In genomic region chr2:37083873-37084792, GRCh38 we compare ENCODE assay signal across 8 cellular contexts. TPM values are rescaled to one million over a fixed set of nuclear protein-coding genes. Genes with fewer than 3 reads are reported as not detected.
DNase-seq lines count a peak whose midpoint lies in the region; ATAC-seq and TF ChIP-seq lines count a peak whose summit lies in the region.

Gene GPATCH11, plus strand, starts transcription at chr2:37084518. Its CDS starts 3,864 bp downstream, at chr2:37088382.
Gene HEATR5B, minus strand, starts transcription at chr2:37084372. Its CDS starts 958 bp downstream, at chr2:37083414.

- no peaks in the 10 kb centered on the region for H3K9me3 ChIP-seq in SJSA1 (replicated peaks)
- no peaks in the 10 kb centered on the region for H3K9me3 ChIP-seq in testis

- H3K4me1 ChIP-seq in SJSA1 (replicated peaks): peaks cover 15% of the 10 kb centered on the region
- peaks cover 21% of the 10 kb centered on the region for H3K4me1 ChIP-seq in testis

- H3K27ac ChIP-seq in SJSA1 (no peak within 1 kb of the TSS), testis (peak within 1 kb of the TSS; percentile 62 to 83)

- H3K27me3 ChIP-seq in SJSA1 (replicated peaks) (no peaks in the 10 kb centered on the region), testis (no peaks in the 10 kb centered on the region)

- DNase-seq in GM04503 (ENCODE audit: low read depth) (peak; percentile 73), HFF-Myc (ENCODE audit: extremely low read depth, low read depth) (peak; percentile 85), MV-4-11 (lab: John Stamatoyannopoulos, UW) (peak; percentile 92), SJSA1 (ENCODE audit: low read depth in 1 of 2, low spot score in 2 of 2) (peak; percentile 95 to 96), glomerular visceral epithelial cell (ENCODE audit: extremely low spot score) (peak; percentile 96), omental fat pad (ENCODE audit: low spot score) (peak; percentile 71), testis (peak; percentile 98)
- peak; percentile 93 for DNase-seq in activated naive CD4-positive, alpha-beta T cell treated with Interleukin-2 at 50 U/mL for 16 hours

- H3K36me3 ChIP-seq in SJSA1 (peaks cover 14% of the 10 kb centered on the region), testis (ENCODE audit: low read depth, missing control alignments) (no peaks in the 10 kb centered on the region)

- H3K4me3 ChIP-seq in HFF-Myc (replicated peaks; ENCODE audit: low read depth, low read length) (peak within 1 kb of the TSS; percentile 81), SJSA1 (peak within 1 kb of the TSS; percentile 62), testis (peak within 1 kb of the TSS; percentile 76 to 94)

- WGBS in testis, 2 donors: 0% methylated on average over 49 to 74 of the region's 74 CpGs

- intact Hi-C loops in testis (cut with DNase I; ENCODE audit: low total_unique reads): no loop called here

- TF ChIP-seq POLR2A in testis (IDR thresholded peaks at IDR 0.05): no peak

- TF ChIP-seq CTCF in HFF-Myc (IDR thresholded peaks at IDR 0.05; ENCODE audit: low read depth, low read length, missing control alignments) (no peak), omental fat pad (IDR thresholded peaks at IDR 0.05) (no peak), testis (IDR thresholded peaks at IDR 0.05) (no peak)

- ATAC-seq in omental fat pad (ENCODE audit: low FRiP score): peak; percentile 99

RNA-seq across cellular contexts. Expression of gene GPATCH11, which starts in this region (rescaled TPM):
- 15.5 and 24.2 TPM in 2 replicates for total RNA-seq in SJSA1 (2014; rRNA removed; shearing (Covaris generic))
- total RNA-seq in omental fat pad (10 to 100 TPM; 16.6 to 38.5 (median 17.2) TPM), testis (10 to 100 TPM; 16.6 to 21.6 TPM)
- polyA plus RNA-seq in testis (ENCODE audit: insufficient read depth, low read depth, low replicate concordance): 13.5 TPM

RNA-seq across cellular contexts. Expression of gene HEATR5B, which starts in this region (rescaled TPM):
- 7.1 and 14.6 TPM in 2 replicates for total RNA-seq in SJSA1 (2014; rRNA removed; shearing (Covaris generic))
- total RNA-seq in omental fat pad (10 to 100 TPM; 27.7 to 50.4 (median 35.5) TPM), testis (10 to 100 TPM; 35.7 to 41.6 TPM)
- 12.9 TPM for polyA plus RNA-seq in testis (ENCODE audit: insufficient read depth, low read depth, low replicate concordance)
